Comparison of ENCODE assay signal across 8 cellular contexts in the genomic region with DNA sequence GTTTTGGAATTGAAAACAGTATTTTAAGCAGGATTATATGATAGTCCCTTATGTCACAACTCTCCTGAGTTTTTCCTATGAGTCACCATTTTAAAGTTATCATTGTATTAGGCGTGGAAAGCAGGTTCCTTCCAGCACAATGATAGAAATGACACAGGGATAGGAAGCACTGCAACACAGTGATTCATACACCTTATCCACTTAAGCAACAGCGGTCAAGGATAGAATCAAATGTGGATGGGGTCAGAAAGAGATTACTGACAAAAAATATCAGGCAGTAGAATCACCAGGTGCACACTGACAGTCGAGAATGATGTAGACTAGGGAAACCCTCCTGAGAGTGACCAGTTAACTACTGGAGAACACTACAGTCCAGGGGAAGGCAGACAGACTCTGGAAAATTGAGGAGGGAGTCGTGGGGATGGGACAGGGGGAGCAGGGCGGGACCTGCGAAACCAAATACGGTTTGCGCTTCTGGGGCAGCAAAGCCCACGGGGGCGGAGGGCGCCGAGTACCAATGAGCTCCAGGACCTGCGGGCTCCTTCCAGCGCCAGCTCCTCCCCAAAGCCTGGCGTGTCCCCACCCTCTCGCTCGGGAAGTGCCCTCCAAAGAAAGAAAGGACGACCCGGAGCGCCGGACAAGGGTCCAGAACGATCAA. TPM values are rescaled to one million over a fixed set of nuclear protein-coding genes. Genes with fewer than 3 reads are reported as not detected.
DNase-seq lines count a peak whose midpoint lies in the region; ATAC-seq and TF ChIP-seq lines count a peak whose summit lies in the region.

No MANE protein-coding gene starts in this region.

- peaks cover 30% of the 10 kb centered on the region for H3K79me2 ChIP-seq in parathyroid adenoma

- peak overlapping the region; percentile 99 for H3K27ac ChIP-seq in CD4-positive, CD25-positive, alpha-beta regulatory T cell (ENCODE audit: insufficient read depth, low read length, poor library complexity, severe bottlenecking)
- H3K27ac ChIP-seq in parathyroid adenoma: peak overlapping the region; percentile 91

- H3K4me3 Mint-ChIP-seq in CD4-positive, CD25-positive, alpha-beta regulatory T cell: peak overlapping the region; percentile 95 to 98 (median 96)
- H3K4me3 Mint-ChIP-seq in activated T-helper 17 cell treated with anti-CD3 and anti-CD28 coated beads, Interleukin-2, amount 50 U/mL, for 72 hours: peak overlapping the region; percentile 100

- no peaks in the 10 kb centered on the region for H3K9me3 ChIP-seq in CD4-positive, CD25-positive, alpha-beta regulatory T cell (ENCODE audit: control insufficient read depth in 2 of 2, low read length in 2 of 2)
- no peaks in the 10 kb centered on the region for H3K9me3 ChIP-seq in parathyroid adenoma (ENCODE audit: control insufficient read depth, low read length)

- H3K9me3 Mint-ChIP-seq in CD4-positive, CD25-positive, alpha-beta regulatory T cell: no peaks in the 10 kb centered on the region
- no peaks in the 10 kb centered on the region for H3K9me3 Mint-ChIP-seq in activated T-helper 17 cell treated with anti-CD3 and anti-CD28 coated beads, Interleukin-2, amount 50 U/mL, for 72 hours

- peak; percentile 2 to 3 for ATAC-seq in CD4-positive, CD25-positive, alpha-beta regulatory T cell (ENCODE audit: low read depth in 2 of 2)
- ATAC-seq in GM18870 (IDR thresholded peaks at IDR 0.05; ENCODE audit: unreplicated experiment): peak; percentile 47
- ATAC-seq in HG03060 (IDR thresholded peaks at IDR 0.05; ENCODE audit: low read depth, unreplicated experiment): peak; percentile 28
- ATAC-seq in activated T-helper 17 cell treated with anti-CD3 and anti-CD28 coated beads, Interleukin-2, amount 50 U/mL, for 72 hours (replicated peaks): peak; percentile 52
- peak; percentile 84 for ATAC-seq in Right ventricle myocardium superior (ENCODE audit: poor library complexity)

- peak overlapping the region; percentile 79 for H3K4me2 ChIP-seq in parathyroid adenoma (ENCODE audit: low read length)

- intact Hi-C loops in Right ventricle myocardium superior (cut with DNase I): loop anchor here (5.0 kb wide), 1 partner anchor 42 kb away; a partner anchor contains a TSS

- H3K27me3 ChIP-seq in CD4-positive, CD25-positive, alpha-beta regulatory T cell (ENCODE audit: control insufficient read depth, insufficient read depth, low read length): no peaks in the 10 kb centered on the region
- H3K27me3 ChIP-seq in parathyroid adenoma (ENCODE audit: control insufficient read depth, insufficient read depth, low read length): no peaks in the 10 kb centered on the region

- no peak for DNase-seq in CD4-positive, CD25-positive, alpha-beta regulatory T cell
- DNase-seq in NCI-H2107 (lab: John Stamatoyannopoulos, UW): peak; percentile 88
- peak; percentile 92 for DNase-seq in Right ventricle myocardium superior
- no peak for DNase-seq in NCI-H1930 (lab: John Stamatoyannopoulos, UW)

- peaks cover 36% of the 10 kb centered on the region for H3K4me1 ChIP-seq in CD4-positive, CD25-positive, alpha-beta regulatory T cell (ENCODE audit: control insufficient read depth, insufficient read depth, low read length, poor library complexity, severe bottlenecking)
- H3K4me1 ChIP-seq in parathyroid adenoma: peaks cover 16% of the 10 kb centered on the region

- H3K36me3 ChIP-seq in CD4-positive, CD25-positive, alpha-beta regulatory T cell (ENCODE audit: control insufficient read depth, insufficient read depth, low read length): peaks cover 3% of the 10 kb centered on the region
- H3K36me3 ChIP-seq in parathyroid adenoma (ENCODE audit: control insufficient read depth, insufficient read depth, low read length): no peaks in the 10 kb centered on the region

- H3K27ac Mint-ChIP-seq in CD4-positive, CD25-positive, alpha-beta regulatory T cell: peak overlapping the region; percentile 98 to 99 (median 99)
- H3K27ac Mint-ChIP-seq in activated T-helper 17 cell treated with anti-CD3 and anti-CD28 coated beads, Interleukin-2, amount 50 U/mL, for 72 hours: peak overlapping the region; percentile 100

- peak overlapping the region; percentile 2 for H3K9ac ChIP-seq in parathyroid adenoma

- H3K27me3 Mint-ChIP-seq in CD4-positive, CD25-positive, alpha-beta regulatory T cell: peaks cover 4% of the 10 kb centered on the region
- no peaks in the 10 kb centered on the region for H3K27me3 Mint-ChIP-seq in activated T-helper 17 cell treated with anti-CD3 and anti-CD28 coated beads, Interleukin-2, amount 50 U/mL, for 72 hours

- H3K36me3 Mint-ChIP-seq in CD4-positive, CD25-positive, alpha-beta regulatory T cell: peaks cover 8% of the 10 kb centered on the region
- peaks cover 46% of the 10 kb centered on the region for H3K36me3 Mint-ChIP-seq in activated T-helper 17 cell treated with anti-CD3 and anti-CD28 coated beads, Interleukin-2, amount 50 U/mL, for 72 hours (ENCODE audit: low read depth)

- peak overlapping the region; percentile 95 for H3K4me3 ChIP-seq in CD4-positive, CD25-positive, alpha-beta regulatory T cell (ENCODE audit: low read depth, low read length)
- peak overlapping the region; percentile 89 for H3K4me3 ChIP-seq in parathyroid adenoma (ENCODE audit: low read depth, low read length)

- TF ChIP-seq CTCF in parathyroid adenoma (IDR thresholded peaks at IDR 0.05): peak; percentile 3

- H2AFZ ChIP-seq in parathyroid adenoma: peak overlapping the region; percentile 79

- H3K4me1 Mint-ChIP-seq in CD4-positive, CD25-positive, alpha-beta regulatory T cell: peaks cover 24 to 49% (median 37%) of the 10 kb centered on the region in 4 donors
- peaks cover 30% of the 10 kb centered on the region for H3K4me1 Mint-ChIP-seq in activated T-helper 17 cell treated with anti-CD3 and anti-CD28 coated beads, Interleukin-2, amount 50 U/mL, for 72 hours

RNA-seq across cellular contexts. Expression of a gene that starts 0.5 kb away (rescaled TPM):
- total RNA-seq in CD4-positive, CD25-positive, alpha-beta regulatory T cell: 62.5 TPM
- polyA plus RNA-seq in CD4-positive, CD25-positive, alpha-beta regulatory T cell: 10 to 100 TPM; 23.3 to 33.0 (median 29.4) TPM
- total RNA-seq in activated T-helper 17 cell treated with anti-CD3 and anti-CD28 coated beads, Interleukin-2, amount 50 U/mL, for 72 hours: 10 to 100 TPM; 19.2 to 26.2 TPM
- 29.0 TPM for total RNA-seq in Right ventricle myocardium superior

RNA-seq across cellular contexts. Expression of a gene that starts 44.0 kb away (rescaled TPM):
- 20.2 TPM for total RNA-seq in CD4-positive, CD25-positive, alpha-beta regulatory T cell
- 10 to 100 TPM; 11.3 to 33.7 (median 19.2) TPM for polyA plus RNA-seq in CD4-positive, CD25-positive, alpha-beta regulatory T cell
- total RNA-seq in activated T-helper 17 cell treated with anti-CD3 and anti-CD28 coated beads, Interleukin-2, amount 50 U/mL, for 72 hours: 10 to 100 TPM; 31.1 to 34.8 TPM
- total RNA-seq in Right ventricle myocardium superior: 21.1 TPM

RNA-seq across cellular contexts. Expression of a gene that starts 44.2 kb away (rescaled TPM):
- 53.3 TPM for total RNA-seq in CD4-positive, CD25-positive, alpha-beta regulatory T cell
- 10 to 100 TPM; 26.3 to 52.2 (median 38.8) TPM for polyA plus RNA-seq in CD4-positive, CD25-positive, alpha-beta regulatory T cell
- total RNA-seq in activated T-helper 17 cell treated with anti-CD3 and anti-CD28 coated beads, Interleukin-2, amount 50 U/mL, for 72 hours: 10 to 100 TPM; 10.1 to 17.4 TPM
- total RNA-seq in Right ventricle myocardium superior: 31.3 TPM

Comparison
In these comparisons a context has a peak if more than half of its experiments do, and no peak if none do; other contexts are left out.
1. ATAC-seq: peak in every context shown above with its lines; median percentile 84 in Right ventricle myocardium superior; 52 in activated T-helper 17 cell treated with anti-CD3 and anti-CD28 coated beads, Interleukin-2, amount 50 U/mL, for 72 hours; 47 in GM18870; 28 in HG03060; 2 in CD4-positive, CD25-positive, alpha-beta regulatory T cell.
2. DNase-seq: peak in NCI-H2107 (single experiment) and Right ventricle myocardium superior (single experiment); none in CD4-positive, CD25-positive, alpha-beta regulatory T cell (0 of 3) and NCI-H1930 (0 of 2).